In the genomic region with DNA sequence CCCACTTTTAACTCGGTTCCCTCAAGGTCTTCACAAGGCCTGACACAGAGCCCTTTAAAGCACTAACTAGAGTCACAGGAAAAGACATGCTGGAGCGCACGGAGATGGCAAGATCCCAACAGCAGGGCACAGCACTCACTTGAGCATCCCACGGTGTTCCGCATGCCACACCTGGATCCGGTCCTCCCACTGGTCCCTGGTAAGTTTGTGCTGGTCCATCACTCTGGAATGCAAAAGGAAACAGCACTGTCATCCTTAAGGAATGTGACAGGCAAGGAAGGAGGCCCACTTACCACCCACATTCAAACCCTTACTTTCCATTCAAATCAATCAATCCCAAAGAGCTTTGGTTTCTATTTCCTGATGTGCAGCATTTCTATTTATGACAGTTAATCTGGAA, we compare ENCODE assay signal across 12 cellular contexts. TPM values are rescaled to one million over a fixed set of nuclear protein-coding genes. Genes with fewer than 3 reads are reported as not detected.
A peak's percentile ranks its signal among the peaks of the same experiment; 100 is the strongest.
DNase-seq lines count a peak whose midpoint lies in the region; ATAC-seq and TF ChIP-seq lines count a peak whose summit lies in the region.
"Had no signal": no experiment of that assay in that cellular context is flagged by ENCODE, and none has a peak within 500 bp of the region (broad histone marks: within the 10 kb centered on the region; RNA-seq: fewer than 3 reads in every experiment).

No MANE protein-coding gene starts in this region.

- H3K4me3 Mint-ChIP-seq in Calu3 (ENCODE audit: low read depth, unreplicated experiment) = peak overlapping the region; percentile 44
- no peak overlapping the region for H3K4me3 Mint-ChIP-seq in mesothelial cell of epicardium

- no peaks in the 10 kb centered on the region for H3K27me3 ChIP-seq in HUES6 (ENCODE audit: control insufficient read depth, insufficient read depth, low read length)
- H3K27me3 ChIP-seq in mammary epithelial cell (ENCODE audit: insufficient read depth, low read length) = no peaks in the 10 kb centered on the region
- H3K27me3 ChIP-seq: transverse colon had no signal

- CTCF ChIA-PET in Calu3 (lab: Charles Lee) (interaction anchor here (0.6 kb wide), 2 partner anchors 100 to 315 kb away, joined by 3 read pairs; no protein-coding TSS in a partner anchor), mammary epithelial cell (lab: Charles Lee; ENCODE audit: low non-redundant PET) (no interaction called here)

- H3K9me3 ChIP-seq in HUES6 (ENCODE audit: control insufficient read depth, insufficient read depth, low read depth, low read length) (no peaks in the 10 kb centered on the region), mammary epithelial cell (replicated peaks; ENCODE audit: insufficient read depth, low read length) (no peaks in the 10 kb centered on the region)
- H3K9me3 ChIP-seq: transverse colon had no signal

- 0 out of 2 replicates have a peak overlapping the region, but pooled peaks have one; percentile 4 for H3K27ac ChIP-seq in HUES6 (ENCODE audit: low read depth, low read length)
- peak overlapping the region; percentile 52 for H3K27ac ChIP-seq in mammary epithelial cell (ENCODE audit: insufficient read depth, low read depth, low read length)
- H3K27ac ChIP-seq: transverse colon had no signal

- BruUV-seq in Calu3 (replicated peaks; lab: Mats Ljungman, UMichigan) (no TSS peak), mammary epithelial cell (replicated peaks; lab: Mats Ljungman, UMichigan) (no TSS peak)

- dilution Hi-C loops in mammary epithelial cell (cut with HindIII; ENCODE audit: low sequenced_read_pairs) = loop anchor here (5.0 kb wide), 1 partner anchor 188 kb away; no protein-coding TSS in a partner anchor

- H3K36me3 Mint-ChIP-seq in Calu3 (ENCODE audit: insufficient read depth, unreplicated experiment) = peaks cover 100% of the 10 kb centered on the region
- H3K36me3 Mint-ChIP-seq in mesothelial cell of epicardium = peaks cover 53% of the 10 kb centered on the region

- H3K27ac Mint-ChIP-seq in Calu3 (ENCODE audit: unreplicated experiment) = peak overlapping the region; percentile 92
- H3K27ac Mint-ChIP-seq in mesothelial cell of epicardium = peak overlapping the region; percentile 30

- WGBS in mammary epithelial cell (ENCODE audit: low coverage, missing lambda C conversion rate) = 4% methylated on average over 6 of the region's 6 CpGs

- H3K9ac ChIP-seq in HUES6 (ENCODE audit: low read length) (no peak overlapping the region), mammary epithelial cell (ENCODE audit: insufficient read depth, low read length) (no peak overlapping the region)

- TF ChIP-seq CTCF in Calu3 (IDR thresholded peaks at IDR 0.05; ENCODE audit: unreplicated experiment) = no peak
- TF ChIP-seq CTCF in mammary epithelial cell (conservative IDR thresholded peaks at IDR 0.05 in 1 of 2, IDR thresholded peaks at IDR 0.05 in 1 of 2; ENCODE audit: extremely low read depth in 1 of 2, insufficient read depth in 1 of 2, low read depth in 1 of 2, low read length in 2 of 2) = no peak
- TF ChIP-seq CTCF in mesothelial cell of epicardium (IDR thresholded peaks at IDR 0.05; ENCODE audit: unreplicated experiment) = no peak

- DNase-seq in Calu3 (peak; percentile 57), mammary epithelial cell (peak; percentile 83), mesothelial cell of epicardium (ENCODE audit: low spot score in 2 of 2, unreplicated experiment in 2 of 2) (no peak), RPMI8226 (no peak), OCI-M1 (lab: John Stamatoyannopoulos, UW) (no peak), hippocampal formation (lab: John Stamatoyannopoulos, UW) (no peak)
- DNase-seq: DMS53; left colon; NK-92 treated with Interleukin-12 subunit alpha and Interleukin-12 subunit beta, amount 100 ng/mL, for 24 hours had no signal

- H3K4me3 ChIP-seq in HUES6 (ENCODE audit: low read depth, low read length) = no peak overlapping the region
- H3K4me3 ChIP-seq in mammary epithelial cell (replicated peaks in 1 of 3; ENCODE audit: insufficient read depth in 1 of 3, low read depth in 2 of 3, low read length in 3 of 3) = no peak overlapping the region
- H3K4me3 ChIP-seq: transverse colon had no signal

- no peak overlapping the region for H2AFZ ChIP-seq in mammary epithelial cell (ENCODE audit: low read depth, low read length)

- H3K9me3 Mint-ChIP-seq in Calu3 (ENCODE audit: low read depth, unreplicated experiment) (no peaks in the 10 kb centered on the region), mesothelial cell of epicardium (no peaks in the 10 kb centered on the region)

- H3K27me3 Mint-ChIP-seq in Calu3 (ENCODE audit: unreplicated experiment) (no peaks in the 10 kb centered on the region), mesothelial cell of epicardium (ENCODE audit: low read depth) (no peaks in the 10 kb centered on the region)

- peaks cover 92% of the 10 kb centered on the region for H3K79me2 ChIP-seq in mammary epithelial cell (ENCODE audit: insufficient read depth, low read length)

- in situ Hi-C loops in mammary epithelial cell (cut with MboI; ENCODE audit: low sequenced_read_pairs in 2 of 2) = loop anchor here (10.0 to 25.0 kb wide), 2 partner anchors 190 to 328 kb away; no protein-coding TSS in a partner anchor

- intact Hi-C loops in Calu3 (cut with micrococcal nuclease; ENCODE audit: unreplicated experiment) (no loop called here), mammary epithelial cell (cut with micrococcal nuclease) (loop anchor here (1.0 to 10.0 kb wide), 4 partner anchors 47 to 570 kb away; no protein-coding TSS in a partner anchor)

- H3K36me3 ChIP-seq in HUES6 (ENCODE audit: control insufficient read depth, insufficient read depth, low read length) = peaks cover 96% of the 10 kb centered on the region
- peaks cover 52% of the 10 kb centered on the region for H3K36me3 ChIP-seq in mammary epithelial cell (ENCODE audit: insufficient read depth, low read length)

- H4K20me1 ChIP-seq in mammary epithelial cell (ENCODE audit: insufficient read depth, low read length) = no peaks in the 10 kb centered on the region

- peak overlapping the region; percentile 13 for H3K4me2 ChIP-seq in mammary epithelial cell (ENCODE audit: insufficient read depth, low read depth, low read length)

- H3K4me1 Mint-ChIP-seq in Calu3 (ENCODE audit: low read depth, unreplicated experiment) (peaks cover 89% of the 10 kb centered on the region), mesothelial cell of epicardium (peaks cover 33% of the 10 kb centered on the region)

- ATAC-seq in HG03378 (IDR thresholded peaks at IDR 0.05; ENCODE audit: unreplicated experiment) = no peak
- ATAC-seq: left colon had no signal

- H3K4me1 ChIP-seq in HUES6 (ENCODE audit: control insufficient read depth, insufficient read depth, low read length) (peaks cover 2% of the 10 kb centered on the region; the same call in 1 of the 2 replicates), mammary epithelial cell (ENCODE audit: insufficient read depth, low read length) (peaks cover 67% of the 10 kb centered on the region)

RNA-seq across cellular contexts. Expression of a gene that starts 34.7 kb away (rescaled TPM):
- 935 and 954 TPM in 2 replicates for total RNA-seq in Calu3 (2022)
- 100 to 1,000 TPM; 164 to 240 TPM for total RNA-seq in mammary epithelial cell
- 171 TPM for polyA plus RNA-seq in mammary epithelial cell
- polyA minus RNA-seq in mammary epithelial cell = 213 TPM
- total RNA-seq in mesothelial cell of epicardium = 195 to 208 TPM (median 204 TPM) in 3 replicates

Comparison
In these comparisons a context has a peak if more than half of its experiments do, and no peak if none do; other contexts are left out.
1. DNase-seq: peak in Calu3 (single experiment) and mammary epithelial cell (single experiment); none in mesothelial cell of epicardium (0 of 2), RPMI8226 (single experiment), OCI-M1 (single experiment) and hippocampal formation (0 of 2).